Comparison of ENCODE assay signal across 11 cellular contexts in genomic region chr16:68077866-68078725, GRCh38. TPM values are rescaled to one million over a fixed set of nuclear protein-coding genes. Genes with fewer than 3 reads are reported as not detected.
A peak's percentile ranks its signal among the peaks of the same experiment; 100 is the strongest.
DNase-seq lines count a peak whose midpoint lies in the region; ATAC-seq and TF ChIP-seq lines count a peak whose summit lies in the region.
"Had no signal": no experiment of that assay in that cellular context is flagged by ENCODE, and none has a peak within 500 bp of the region (broad histone marks: within the 10 kb centered on the region; RNA-seq: fewer than 3 reads in every experiment).

No MANE protein-coding gene starts in this region.

- H3K9ac ChIP-seq in BLaER1 treated with 17β-estradiol and CSF1 and Interleukin-3, amounts not matched to agents 10 nM and 100 nM, result peak overlapping the region in 10 of 11 experiments; percentile 27 to 81 (median 77); a peak in 12 of 22 replicates

- no peaks in the 10 kb centered on the region for H3K9me3 ChIP-seq in BLaER1 treated with 17β-estradiol and CSF1 and Interleukin-3, amounts not matched to agents 10 nM and 100 nM (replicated peaks in 1 of 11)
- no peaks in the 10 kb centered on the region for H3K9me3 ChIP-seq in aorta (ENCODE audit: control insufficient read depth, low read length)

- H3K4me3 Mint-ChIP-seq in activated naive CD8-positive, alpha-beta T cell treated with anti-CD3 and anti-CD28 coated beads, Interleukin-2, amount 50 U/mL, for 24 hours, result no peak overlapping the region
- H3K4me3 Mint-ChIP-seq in neural crest cell, result no peak overlapping the region

- peak overlapping the region; percentile 75 to 99 (median 97) for H3K27ac ChIP-seq in BLaER1 treated with 17β-estradiol and CSF1 and Interleukin-3, amounts not matched to agents 10 nM and 100 nM
- H3K27ac ChIP-seq in HL-60 (replicated peaks) (peak overlapping the region; percentile 78), aorta (ENCODE audit: low read depth in 1 of 2, low read length in 2 of 2) (no peak overlapping the region)

- H3K4me3 ChIP-seq in BLaER1 treated with 17β-estradiol and CSF1 and Interleukin-3, amounts not matched to agents 10 nM and 100 nM, result peak overlapping the region in 2 of 10 experiments; percentile 16 to 39; a peak in 2 of 20 replicates
- H3K4me3 ChIP-seq in HL-60 (replicated peaks; ENCODE audit: insufficient read depth, low read length), result no peak overlapping the region
- no peak overlapping the region for H3K4me3 ChIP-seq in aorta (ENCODE audit: low read length in 2 of 2)

- peaks cover 0 to 4% (median 0%) of the 10 kb centered on the region in 11 experiments; a peak in 2 of 22 replicates for H3K27me3 ChIP-seq in BLaER1 treated with 17β-estradiol and CSF1 and Interleukin-3, amounts not matched to agents 10 nM and 100 nM
- no peaks in the 10 kb centered on the region for H3K27me3 ChIP-seq in HL-60 (ENCODE audit: insufficient read depth, poor library complexity, severe bottlenecking)
- H3K27me3 ChIP-seq in aorta (ENCODE audit: control insufficient read depth in 1 of 2, insufficient read depth in 2 of 2, low read length in 1 of 2), result no peaks in the 10 kb centered on the region

- peaks cover 45% of the 10 kb centered on the region for H3K36me3 Mint-ChIP-seq in activated naive CD8-positive, alpha-beta T cell treated with anti-CD3 and anti-CD28 coated beads, Interleukin-2, amount 50 U/mL, for 24 hours (ENCODE audit: low read depth)
- H3K36me3 Mint-ChIP-seq in neural crest cell (ENCODE audit: low read depth), result peaks cover 15% of the 10 kb centered on the region

- no peaks in the 10 kb centered on the region for H3K27me3 Mint-ChIP-seq in activated naive CD8-positive, alpha-beta T cell treated with anti-CD3 and anti-CD28 coated beads, Interleukin-2, amount 50 U/mL, for 24 hours
- H3K27me3 Mint-ChIP-seq in neural crest cell (ENCODE audit: low read depth), result no peaks in the 10 kb centered on the region

- peak overlapping the region; percentile 89 to 98 (median 95) for H3K4me2 ChIP-seq in BLaER1 treated with 17β-estradiol and CSF1 and Interleukin-3, amounts not matched to agents 10 nM and 100 nM

- intact Hi-C loops in aorta (cut with DNase I), result no loop called here

- H3K4me1 ChIP-seq in BLaER1 treated with 17β-estradiol and CSF1 and Interleukin-3, amounts not matched to agents 10 nM and 100 nM, result peaks cover 99 to 100% (median 100%) of the 10 kb centered on the region in 10 experiments
- no peaks in the 10 kb centered on the region for H3K4me1 ChIP-seq in aorta (ENCODE audit: control insufficient read depth in 1 of 2, insufficient read depth in 2 of 2, low read length in 2 of 2)

- no peak for DNase-seq in HL-60 (ENCODE audit: low read depth in 1 of 2, low spot score in 1 of 2)
- no peak for DNase-seq in activated naive CD8-positive, alpha-beta T cell treated with anti-CD3 and anti-CD28 coated beads, Interleukin-2, amount 50 U/mL, for 24 hours
- DNase-seq in neural crest cell (ENCODE audit: low read depth, low spot score), result no peak
- no peak for DNase-seq in aorta
- no peak for DNase-seq in NCI-H1105 (lab: John Stamatoyannopoulos, UW)
- no peak for DNase-seq in NCI-H345 (lab: John Stamatoyannopoulos, UW)
- DNase-seq: activated CD4-positive, CD25-positive, alpha-beta regulatory T cell; activated gamma-delta T cell had no signal

- peaks cover 9 to 45% (median 23%) of the 10 kb centered on the region in 11 experiments; a peak in 17 of 22 replicates for H3K36me3 ChIP-seq in BLaER1 treated with 17β-estradiol and CSF1 and Interleukin-3, amounts not matched to agents 10 nM and 100 nM
- no peaks in the 10 kb centered on the region for H3K36me3 ChIP-seq in aorta (ENCODE audit: control insufficient read depth in 1 of 2, insufficient read depth in 2 of 2, low read length in 1 of 2)

- ATAC-seq in activated naive CD8-positive, alpha-beta T cell treated with anti-CD3 and anti-CD28 coated beads, Interleukin-2, amount 50 U/mL, for 24 hours, result no peak
- ATAC-seq in aorta (ENCODE audit: low FRiP score), result no peak
- ATAC-seq in HG03460 (IDR thresholded peaks at IDR 0.05; ENCODE audit: unreplicated experiment), result no peak
- ATAC-seq: SK-N-SH treated with all-trans-retinoic acid at 6 μM for 48 hours had no signal

- no peaks in the 10 kb centered on the region for H3K9me3 Mint-ChIP-seq in activated naive CD8-positive, alpha-beta T cell treated with anti-CD3 and anti-CD28 coated beads, Interleukin-2, amount 50 U/mL, for 24 hours
- H3K9me3 Mint-ChIP-seq in neural crest cell, result no peaks in the 10 kb centered on the region

- 92 to 93% methylated on average over 7 of the region's 7 CpGs for WGBS in aorta, 2 donors

- H4K20me1 ChIP-seq in BLaER1 treated with 17β-estradiol and CSF1 and Interleukin-3, amounts not matched to agents 10 nM and 100 nM, result peaks cover 0 to 43% (median 0%) of the 10 kb centered on the region in 11 experiments; a peak in 6 of 22 replicates

- peaks cover 87% of the 10 kb centered on the region for H3K4me1 Mint-ChIP-seq in activated naive CD8-positive, alpha-beta T cell treated with anti-CD3 and anti-CD28 coated beads, Interleukin-2, amount 50 U/mL, for 24 hours
- H3K4me1 Mint-ChIP-seq in neural crest cell, result peaks cover 6% of the 10 kb centered on the region

- TF ChIP-seq CTCF in HL-60 (IDR thresholded peaks at IDR 0.05; ENCODE audit: insufficient read depth, low read length) (no peak), neural crest cell (conservative IDR thresholded peaks at IDR 0.05) (no peak)

- H3K27ac Mint-ChIP-seq in activated naive CD8-positive, alpha-beta T cell treated with anti-CD3 and anti-CD28 coated beads, Interleukin-2, amount 50 U/mL, for 24 hours, result peak overlapping the region; percentile 96
- H3K27ac Mint-ChIP-seq in neural crest cell (ENCODE audit: unreplicated experiment), result peak overlapping the region; percentile 71

RNA-seq across cellular contexts. Expression of gene NFATC3, which starts 7.1 kb away (rescaled TPM):
- total RNA-seq in neural crest cell (64.9 and 71.7 TPM in 2 replicates), aorta (10 to 100 TPM; 38.1 to 48.4 TPM)
- polyA plus RNA-seq in aorta, result 10 to 100 TPM; 10.3 to 10.4 TPM

RNA-seq across cellular contexts. Expression of gene DUS2, which starts 55.0 kb away (rescaled TPM):
- 26.6 and 28.4 TPM in 2 replicates for total RNA-seq in neural crest cell
- 10 to 100 TPM in 1 of 2 donors, 1 to 10 TPM in 1; 5.4 to 13.1 TPM for total RNA-seq in aorta
- 1 to 10 TPM; 3.0 to 8.9 TPM for polyA plus RNA-seq in aorta

RNA-seq across cellular contexts. Expression of gene DDX28, which starts 55.1 kb away (rescaled TPM):
- total RNA-seq in neural crest cell, result 12.5 and 13.3 TPM in 2 replicates
- total RNA-seq in aorta, result 1 to 10 TPM; 4.3 to 5.3 TPM
- polyA plus RNA-seq in aorta, result 1 to 10 TPM; 3.6 to 4.8 TPM

Comparison
In these comparisons a context has a peak if more than half of its experiments do, and no peak if none do; other contexts are left out.
1. H3K27ac ChIP-seq: peak in BLaER1 treated with 17β-estradiol and CSF1 and Interleukin-3, amounts not matched to agents 10 nM and 100 nM (11 of 11) and HL-60 (single experiment); none in aorta (0 of 2).